2 cellular contexts compared by ENCODE assay signal in genomic region chr10:74190494-74190893, GRCh38.
TF ChIP-seq lines count a peak whose summit lies in the region.

No MANE protein-coding gene starts in this region.

TF ChIP-seq in A549, 52 proteins besides CTCF, POLR2A, EP300 and RAD21:
- TF ChIP-seq, protein P1, sequence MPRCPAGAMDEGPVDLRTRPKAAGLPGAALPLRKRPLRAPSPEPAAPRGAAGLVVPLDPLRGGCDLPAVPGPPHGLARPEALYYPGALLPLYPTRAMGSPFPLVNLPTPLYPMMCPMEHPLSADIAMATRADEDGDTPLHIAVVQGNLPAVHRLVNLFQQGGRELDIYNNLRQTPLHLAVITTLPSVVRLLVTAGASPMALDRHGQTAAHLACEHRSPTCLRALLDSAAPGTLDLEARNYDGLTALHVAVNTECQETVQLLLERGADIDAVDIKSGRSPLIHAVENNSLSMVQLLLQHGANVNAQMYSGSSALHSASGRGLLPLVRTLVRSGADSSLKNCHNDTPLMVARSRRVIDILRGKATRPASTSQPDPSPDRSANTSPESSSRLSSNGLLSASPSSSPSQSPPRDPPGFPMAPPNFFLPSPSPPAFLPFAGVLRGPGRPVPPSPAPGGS (IDR thresholded peaks at IDR 0.05): no peak
- no peak for TF ChIP-seq PHF8 (IDR thresholded peaks at IDR 0.05; ENCODE audit: borderline replicate concordance, low read depth)
- TF ChIP-seq REST (IDR thresholded peaks at IDR 0.05): no peak
- no peak for TF ChIP-seq HEYL (CRISPR knock-in tag; IDR thresholded peaks at IDR 0.05)
- no peak for TF ChIP-seq FOSL2 (IDR thresholded peaks at IDR 0.05)
- no peak for TF ChIP-seq FOSL2 (CRISPR knock-in tag; IDR thresholded peaks at IDR 0.05)
- TF ChIP-seq JUNB (IDR thresholded peaks at IDR 0.05): no peak
- no peak for TF ChIP-seq SMC3 (IDR thresholded peaks at IDR 0.05)
- no peak for TF ChIP-seq KDM5A (IDR thresholded peaks at IDR 0.05)
- no peak for TF ChIP-seq KDM1A (IDR thresholded peaks at IDR 0.05; ENCODE audit: low read depth)
- TF ChIP-seq, protein P2, sequence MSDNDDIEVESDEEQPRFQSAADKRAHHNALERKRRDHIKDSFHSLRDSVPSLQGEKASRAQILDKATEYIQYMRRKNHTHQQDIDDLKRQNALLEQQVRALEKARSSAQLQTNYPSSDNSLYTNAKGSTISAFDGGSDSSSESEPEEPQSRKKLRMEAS (IDR thresholded peaks at IDR 0.05): no peak
- TF ChIP-seq EHMT2 (IDR thresholded peaks at IDR 0.05; ENCODE audit: low read depth): no peak

TF ChIP-seq in HepG2, 621 proteins besides CTCF, POLR2A, EP300 and RAD21:
- TF ChIP-seq ARID2 (CRISPR knock-in tag; IDR thresholded peaks at IDR 0.05; ENCODE audit: borderline replicate concordance) (0 out of 2 replicates have a peak, but pooled peaks have one; percentile 41), HMGA1 (CRISPR knock-in tag; conservative IDR thresholded peaks at IDR 0.05) (no peak), RORA (CRISPR knock-in tag; IDR thresholded peaks at IDR 0.05) (no peak), ARNTL (CRISPR knock-in tag; IDR thresholded peaks at IDR 0.05) (peak; percentile 17; the same call in 1 of the 2 replicates), NCOA5 (CRISPR knock-in tag; IDR thresholded peaks at IDR 0.05) (no peak), FOXA1 (IDR thresholded peaks at IDR 0.05) (no peak), FOXA1 (CRISPR knock-in tag; IDR thresholded peaks at IDR 0.05) (no peak), HDAC2 (CRISPR knock-in tag; IDR thresholded peaks at IDR 0.05) (no peak)
